9 cellular contexts compared by ENCODE assay signal in genomic region chr22:50537765-50538164, GRCh38. TPM values are rescaled to one million over a fixed set of nuclear protein-coding genes. Genes with fewer than 3 reads are reported as not detected.
DNase-seq lines count a peak whose midpoint lies in the region; ATAC-seq and TF ChIP-seq lines count a peak whose summit lies in the region.
"Had no signal": no experiment of that assay in that cellular context is flagged by ENCODE, and none has a peak within 500 bp of the region (broad histone marks: within the 10 kb centered on the region; RNA-seq: fewer than 3 reads in every experiment).

No MANE protein-coding gene starts in this region.

- H3K9me3 Mint-ChIP-seq in activated T-helper 2 cell treated with anti-CD3 and anti-CD28 coated beads, Interferon-gamma antibody, Interleukin-2, Interleukin-4, amounts not matched to agents 10 μg/mL and 5 μg/mL and 100 μg/mL, durations not matched to agents 14 hours and 24 hours and 36 hours: no peaks in the 10 kb centered on the region
- H3K9me3 Mint-ChIP-seq in naive thymus-derived CD4-positive, alpha-beta T cell: peaks cover 0 to 7% (median 0%) of the 10 kb centered on the region in 11 donors

- no peak overlapping the region for H3K4me3 Mint-ChIP-seq in activated T-helper 2 cell treated with anti-CD3 and anti-CD28 coated beads, Interferon-gamma antibody, Interleukin-2, Interleukin-4, amounts not matched to agents 10 μg/mL and 5 μg/mL and 100 μg/mL, durations not matched to agents 14 hours and 24 hours and 36 hours (ENCODE audit: low read depth)
- H3K4me3 Mint-ChIP-seq in naive thymus-derived CD4-positive, alpha-beta T cell: peak overlapping the region in 4 of 10 donors; percentile 5 to 65 (median 56)
- H3K4me3 Mint-ChIP-seq: brain had no signal

- H3K4me3 ChIP-seq in naive thymus-derived CD4-positive, alpha-beta T cell (ENCODE audit: low read length): no peak overlapping the region

- H3K27ac Mint-ChIP-seq in activated T-helper 2 cell treated with anti-CD3 and anti-CD28 coated beads, Interferon-gamma antibody, Interleukin-2, Interleukin-4, amounts not matched to agents 10 μg/mL and 5 μg/mL and 100 μg/mL, durations not matched to agents 14 hours and 24 hours and 36 hours: peak overlapping the region; percentile 81
- peak overlapping the region; percentile 74 to 100 (median 99) for H3K27ac Mint-ChIP-seq in naive thymus-derived CD4-positive, alpha-beta T cell
- H3K27ac Mint-ChIP-seq: brain had no signal

- H3K27ac ChIP-seq in naive thymus-derived CD4-positive, alpha-beta T cell (ENCODE audit: low read depth, low read length): peak overlapping the region; percentile 99

- DNase-seq in D341Med (ENCODE audit: low spot score) (peak; percentile 18), GF-D8 (lab: John Stamatoyannopoulos, UW) (no peak), GM13976 (ENCODE audit: low spot score) (no peak)
- no peak for DNase-seq in activated T-helper 2 cell treated with anti-CD3 and anti-CD28 coated beads, Interferon-gamma antibody, Interleukin-2, Interleukin-4, amounts not matched to agents 10 μg/mL and 5 μg/mL and 100 μg/mL, durations not matched to agents 14 hours and 24 hours and 36 hours (ENCODE audit: low spot score)
- DNase-seq in naive thymus-derived CD4-positive, alpha-beta T cell: no peak
- DNase-seq: small intestine had no signal

- no peaks in the 10 kb centered on the region for H3K27me3 Mint-ChIP-seq in activated T-helper 2 cell treated with anti-CD3 and anti-CD28 coated beads, Interferon-gamma antibody, Interleukin-2, Interleukin-4, amounts not matched to agents 10 μg/mL and 5 μg/mL and 100 μg/mL, durations not matched to agents 14 hours and 24 hours and 36 hours (ENCODE audit: low read depth)
- peaks cover 0 to 2% (median 0%) of the 10 kb centered on the region in 5 donors for H3K27me3 Mint-ChIP-seq in naive thymus-derived CD4-positive, alpha-beta T cell

- intact Hi-C loops in activated T-helper 2 cell treated with anti-CD3 and anti-CD28 coated beads, Interferon-gamma antibody, Interleukin-2, Interleukin-4, amounts not matched to agents 10 μg/mL and 5 μg/mL and 100 μg/mL, durations not matched to agents 14 hours and 24 hours and 36 hours (cut with micrococcal nuclease): loop anchor here (2.0 kb wide), 1 partner anchor 83 kb away; no protein-coding TSS in a partner anchor
- intact Hi-C loops in naive thymus-derived CD4-positive, alpha-beta T cell (cut with micrococcal nuclease): loop anchor here in 1 of 2 donors (2.0 to 10.0 kb wide), 3 partner anchors 25 to 573 kb away; partner anchors contain the start of genes CHKB, PIM3 and SYCE3

- ATAC-seq in naive thymus-derived CD4-positive, alpha-beta T cell: no peak
- ATAC-seq in GM19351 (IDR thresholded peaks at IDR 0.05; ENCODE audit: unreplicated experiment): no peak

- in situ Hi-C loops in GM13976 (cut with MboI; ENCODE audit: low sequenced_read_pairs, unreplicated experiment): no loop called here

- CTCF ChIA-PET in naive thymus-derived CD4-positive, alpha-beta T cell (lab: Charles Lee): interaction anchor here (1.1 to 3.7 kb wide), 2 partner anchors 12 to 13 kb away, joined by 3 to 20 read pairs; partner anchors contain the start of gene SCO2

- POLR2A ChIA-PET in naive thymus-derived CD4-positive, alpha-beta T cell (lab: Charles Lee): interaction anchor here (1.0 to 4.5 kb wide), 5 partner anchors 11 to 83 kb away, joined by 3 to 127 read pairs (median 39); partner anchors contain the start of genes LMF2, NCAPH2, SCO2 and TYMP

- H3K4me1 ChIP-seq in naive thymus-derived CD4-positive, alpha-beta T cell (ENCODE audit: control insufficient read depth in 2 of 2, insufficient read depth in 2 of 2, low read length in 2 of 2): peaks cover 14 to 24% of the 10 kb centered on the region in 2 donors

- TF ChIP-seq CTCF in GM13976 (IDR thresholded peaks at IDR 0.05; ENCODE audit: borderline replicate concordance, control extremely low read depth, extremely low read depth, insufficient read depth, missing control alignments): no peak

- H3K27me3 ChIP-seq in naive thymus-derived CD4-positive, alpha-beta T cell (ENCODE audit: control insufficient read depth in 2 of 2, insufficient read depth in 2 of 2, low read length in 2 of 2): no peaks in the 10 kb centered on the region

- H3K36me3 Mint-ChIP-seq in activated T-helper 2 cell treated with anti-CD3 and anti-CD28 coated beads, Interferon-gamma antibody, Interleukin-2, Interleukin-4, amounts not matched to agents 10 μg/mL and 5 μg/mL and 100 μg/mL, durations not matched to agents 14 hours and 24 hours and 36 hours (ENCODE audit: low read depth): no peaks in the 10 kb centered on the region
- H3K36me3 Mint-ChIP-seq in naive thymus-derived CD4-positive, alpha-beta T cell: peaks cover 0 to 18% (median 0%) of the 10 kb centered on the region in 5 donors
- H3K36me3 Mint-ChIP-seq: brain had no signal

- peaks cover 65% of the 10 kb centered on the region for H3K4me1 Mint-ChIP-seq in activated T-helper 2 cell treated with anti-CD3 and anti-CD28 coated beads, Interferon-gamma antibody, Interleukin-2, Interleukin-4, amounts not matched to agents 10 μg/mL and 5 μg/mL and 100 μg/mL, durations not matched to agents 14 hours and 24 hours and 36 hours (ENCODE audit: low read depth)
- peaks cover 29 to 79% (median 41%) of the 10 kb centered on the region in 7 donors for H3K4me1 Mint-ChIP-seq in naive thymus-derived CD4-positive, alpha-beta T cell

- no peaks in the 10 kb centered on the region for H3K9me3 ChIP-seq in naive thymus-derived CD4-positive, alpha-beta T cell (ENCODE audit: control insufficient read depth in 2 of 3, low read length in 3 of 3)

- no peaks in the 10 kb centered on the region for H3K36me3 ChIP-seq in naive thymus-derived CD4-positive, alpha-beta T cell (ENCODE audit: control insufficient read depth in 2 of 3, insufficient read depth in 3 of 3, low read length in 3 of 3)

RNA-seq across cellular contexts. Expression of gene KLHDC7B, which starts 7.9 kb away (rescaled TPM):
- 3.0 and 3.3 TPM in 2 replicates for total RNA-seq in activated T-helper 2 cell treated with anti-CD3 and anti-CD28 coated beads, Interferon-gamma antibody, Interleukin-2, Interleukin-4, amounts not matched to agents 10 μg/mL and 5 μg/mL and 100 μg/mL, durations not matched to agents 14 hours and 24 hours and 36 hours
- total RNA-seq in naive thymus-derived CD4-positive, alpha-beta T cell: 10 to 100 TPM in 1 of 5 experiments, 1 to 10 TPM in 4; 4.4 to 17.2 (median 6.8) TPM
- polyA plus RNA-seq in naive thymus-derived CD4-positive, alpha-beta T cell: 10 to 100 TPM in 1 of 2 donors, 1 to 10 TPM in 1; 7.8 to 10.0 TPM

RNA-seq across cellular contexts. Expression of gene TYMP, which starts 8.0 kb away (rescaled TPM):
- 35.9 and 36.9 TPM in 2 replicates for total RNA-seq in activated T-helper 2 cell treated with anti-CD3 and anti-CD28 coated beads, Interferon-gamma antibody, Interleukin-2, Interleukin-4, amounts not matched to agents 10 μg/mL and 5 μg/mL and 100 μg/mL, durations not matched to agents 14 hours and 24 hours and 36 hours
- total RNA-seq in naive thymus-derived CD4-positive, alpha-beta T cell: 100 to 1,000 TPM in 2 of 5 experiments, 10 to 100 TPM in 1, 1 to 10 TPM in 2; 5.4 to 161 (median 20.4) TPM
- polyA plus RNA-seq in naive thymus-derived CD4-positive, alpha-beta T cell: 1 to 10 TPM; 2.7 to 2.8 TPM

RNA-seq across cellular contexts. Expression of gene SCO2, which starts 12.4 kb away (rescaled TPM):
- 3.8 and 8.7 TPM in 2 replicates for total RNA-seq in activated T-helper 2 cell treated with anti-CD3 and anti-CD28 coated beads, Interferon-gamma antibody, Interleukin-2, Interleukin-4, amounts not matched to agents 10 μg/mL and 5 μg/mL and 100 μg/mL, durations not matched to agents 14 hours and 24 hours and 36 hours
- total RNA-seq in naive thymus-derived CD4-positive, alpha-beta T cell: 10 to 100 TPM in 1 of 5 experiments, 1 to 10 TPM in 4; 2.2 to 12.0 (median 5.5) TPM
- polyA plus RNA-seq in naive thymus-derived CD4-positive, alpha-beta T cell: 1 to 10 TPM; 4.9 to 9.4 TPM

RNA-seq across cellular contexts. Expression of gene SYCE3, which starts 25.0 kb away (rescaled TPM):
- total RNA-seq in activated T-helper 2 cell treated with anti-CD3 and anti-CD28 coated beads, Interferon-gamma antibody, Interleukin-2, Interleukin-4, amounts not matched to agents 10 μg/mL and 5 μg/mL and 100 μg/mL, durations not matched to agents 14 hours and 24 hours and 36 hours: 0.62 TPM in 1 of 2 replicates, not detected in the other
- not detected for total RNA-seq in naive thymus-derived CD4-positive, alpha-beta T cell
- not detected for polyA plus RNA-seq in naive thymus-derived CD4-positive, alpha-beta T cell
- total RNA-seq: T-helper 2 cell treated with Interferon-gamma antibody and Interleukin-4, amounts not matched to agents 100 ng/mL and 5 ng/mL, for 36 hours had no signal

RNA-seq across cellular contexts. Expression of gene NCAPH2, which starts 29.7 kb away (rescaled TPM):
- 112 and 115 TPM in 2 replicates for total RNA-seq in activated T-helper 2 cell treated with anti-CD3 and anti-CD28 coated beads, Interferon-gamma antibody, Interleukin-2, Interleukin-4, amounts not matched to agents 10 μg/mL and 5 μg/mL and 100 μg/mL, durations not matched to agents 14 hours and 24 hours and 36 hours
- total RNA-seq in naive thymus-derived CD4-positive, alpha-beta T cell: 100 to 1,000 TPM in 2 of 5 experiments, 10 to 100 TPM in 3; 74.3 to 135 (median 91.1) TPM
- polyA plus RNA-seq in naive thymus-derived CD4-positive, alpha-beta T cell: 10 to 100 TPM; 37.8 to 46.6 TPM
